Comparison of ENCODE assay signal across 12 cellular contexts in the genomic region with DNA sequence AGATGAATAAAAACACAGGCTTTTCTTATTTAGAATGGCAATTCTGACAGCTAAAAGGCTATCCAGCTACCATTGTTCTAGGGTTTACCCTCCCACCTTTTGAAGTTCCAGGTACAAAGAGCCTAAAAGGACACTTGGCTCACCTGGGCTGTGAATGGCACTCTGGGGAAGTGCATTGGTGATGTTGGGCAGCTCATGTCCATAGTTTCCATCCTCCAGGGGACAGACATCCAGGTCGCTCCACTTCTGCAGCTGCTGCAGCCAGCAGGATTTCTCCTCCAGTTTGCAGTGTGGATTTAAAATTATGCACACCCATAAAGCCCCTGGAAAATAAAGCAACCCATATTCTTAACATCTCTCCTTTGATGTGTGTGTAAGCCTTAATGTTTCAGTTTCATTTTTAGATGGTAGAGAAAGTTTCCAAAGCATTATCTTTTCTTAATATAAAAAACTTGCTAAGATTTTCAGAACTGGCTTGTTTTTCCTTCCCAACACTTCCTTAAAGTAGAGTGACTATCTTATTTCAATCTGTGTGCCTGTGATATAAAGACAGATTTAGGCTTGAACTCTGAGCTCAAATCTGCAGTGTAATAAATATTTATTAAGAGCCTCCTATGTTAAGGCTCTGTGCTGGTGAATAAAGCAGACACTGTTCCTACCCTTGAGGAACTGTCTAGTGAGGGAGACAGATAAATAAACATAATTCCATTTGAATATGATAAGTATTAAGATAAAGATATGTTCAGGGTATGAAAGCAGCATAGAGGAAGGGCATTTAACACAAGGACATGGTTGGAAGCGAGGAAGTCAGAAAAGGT. TPM values are rescaled to one million over a fixed set of nuclear protein-coding genes. Genes with fewer than 3 reads are reported as not detected.
DNase-seq lines count a peak whose midpoint lies in the region; TF ChIP-seq lines count a peak whose summit lies in the region.
"Had no signal": no experiment of that assay in that cellular context is flagged by ENCODE, and none has a peak within 500 bp of the region (broad histone marks: within the 10 kb centered on the region; RNA-seq: fewer than 3 reads in every experiment).

No MANE protein-coding gene starts in this region.

- 34% methylated on average over 2 of the region's 2 CpGs for WGBS in urinary bladder

- H3K4me3 ChIP-seq in OCI-LY7 (ENCODE audit: low read depth, low read length, poor library complexity, severe bottlenecking) (peak overlapping the region; percentile 40), choroid plexus epithelial cell (ENCODE audit: low read depth, low read length) (no peak overlapping the region), urinary bladder (ENCODE audit: low read depth, low read length) (no peak overlapping the region)
- H3K4me3 ChIP-seq: gastrocnemius medialis had no signal

- peak overlapping the region; percentile 91 for H2AFZ ChIP-seq in OCI-LY7 (ENCODE audit: low read length)

- H3K9me2 ChIP-seq in OCI-LY7 (ENCODE audit: insufficient read depth, low read length), result no peaks in the 10 kb centered on the region

- H3K36me3 ChIP-seq in OCI-LY7 (ENCODE audit: insufficient read depth, low read length), result no peaks in the 10 kb centered on the region
- H3K36me3 ChIP-seq in urinary bladder (ENCODE audit: insufficient read depth), result no peaks in the 10 kb centered on the region
- H3K36me3 ChIP-seq: gastrocnemius medialis had no signal

- H3K4me1 ChIP-seq in OCI-LY7 (ENCODE audit: insufficient read depth, low read length, poor library complexity, severe bottlenecking) (peaks cover 34% of the 10 kb centered on the region), urinary bladder (ENCODE audit: insufficient read depth) (no peaks in the 10 kb centered on the region)

- no peaks in the 10 kb centered on the region for H4K20me1 ChIP-seq in OCI-LY7 (ENCODE audit: insufficient read depth, low read length)

- CTCF ChIA-PET in OCI-LY7 (lab: Charles Lee; ENCODE audit: unreplicated experiment), result no interaction called here

- no peaks in the 10 kb centered on the region for H3K9me3 ChIP-seq in OCI-LY7 (ENCODE audit: low read length)
- H3K9me3 ChIP-seq: gastrocnemius medialis had no signal

- peak; percentile 2 for DNase-seq in activated naive CD4-positive, alpha-beta T cell treated with Interleukin-2 at 50 U/mL for 16 hours
- DNase-seq in activated naive CD4-positive, alpha-beta T cell (lab: John Stamatoyannopoulos, UW), result no peak
- DNase-seq in OCI-LY7 (ENCODE audit: low spot score), result peak; percentile 27
- DNase-seq in choroid plexus epithelial cell (ENCODE audit: low read depth), result peak; percentile 19
- no peak for DNase-seq in MV-4-11 (lab: John Stamatoyannopoulos, UW)
- DNase-seq in NCI-H2107 treated with DMSO at 0.1 percent for 48 hours (lab: John Stamatoyannopoulos, UW; ENCODE audit: unreplicated experiment), result no peak
- no peak for DNase-seq in NCI-H446 treated with DMSO at 0.1 percent for 48 hours (lab: John Stamatoyannopoulos, UW)
- DNase-seq: gastrocnemius medialis, KG1, kidney glomerular epithelial cell, SW 1271 had no signal

- TF ChIP-seq CTCF in OCI-LY7 (conservative IDR thresholded peaks at IDR 0.05; ENCODE audit: low read length) (no peak), choroid plexus epithelial cell (conservative IDR thresholded peaks at IDR 0.05; ENCODE audit: low read depth, low read length) (no peak)

- POLR2A ChIA-PET in OCI-LY7 (lab: Charles Lee), result interaction anchor here (0.5 to 3.4 kb wide), 8 partner anchors 9 to 342 kb away, joined by 3 to 21 read pairs (median 4); partner anchors contain the start of gene RNU5D-1

- H3K27ac ChIP-seq in OCI-LY7 (ENCODE audit: low read depth, low read length, poor library complexity, severe bottlenecking) (peak overlapping the region; percentile 38), urinary bladder (ENCODE audit: low read depth) (peak overlapping the region; percentile 38)
- H3K27ac ChIP-seq: gastrocnemius medialis had no signal

- H3K4me2 ChIP-seq in OCI-LY7 (ENCODE audit: low read length), result peak overlapping the region; percentile 74

- no peaks in the 10 kb centered on the region for H3K79me2 ChIP-seq in OCI-LY7 (ENCODE audit: insufficient read depth, low read depth, low read length)

- intact Hi-C loops in OCI-LY7 (cut with micrococcal nuclease; ENCODE audit: unreplicated experiment), result no loop called here

- BruUV-seq in OCI-LY7 (replicated peaks; lab: Mats Ljungman, UMichigan), result no TSS peak

RNA-seq across cellular contexts. Expression of gene UROD, which starts 39.1 kb away (rescaled TPM):
- 57.4 and 73.5 TPM in 2 replicates for total RNA-seq in OCI-LY7 (2014; rRNA removed; shearing (Covaris generic))
- total RNA-seq in OCI-LY7 (2022) (61.6 and 64.4 TPM in 2 replicates), urinary bladder (75.4 TPM)
- 97.6 TPM for polyA plus RNA-seq in urinary bladder

RNA-seq across cellular contexts. Expression of gene HECTD3, which starts 40.0 kb away (rescaled TPM):
- 12.4 and 13.3 TPM in 2 replicates for total RNA-seq in OCI-LY7 (2014; rRNA removed; shearing (Covaris generic))
- total RNA-seq in OCI-LY7 (2022) (30.1 and 31.9 TPM in 2 replicates), urinary bladder (9.4 TPM)
- 37.2 TPM for polyA plus RNA-seq in urinary bladder

Comparison
In these comparisons a context has a peak if more than half of its experiments do, and no peak if none do; other contexts are left out.
1. DNase-seq: peak in activated naive CD4-positive, alpha-beta T cell treated with Interleukin-2 at 50 U/mL for 16 hours (single experiment), OCI-LY7 (single experiment) and choroid plexus epithelial cell (single experiment); none in activated naive CD4-positive, alpha-beta T cell (0 of 4), MV-4-11 (single experiment), NCI-H2107 treated with DMSO at 0.1 percent for 48 hours (single experiment) and NCI-H446 treated with DMSO at 0.1 percent for 48 hours (single experiment).